In genomic region chr2:231614559-231615057, GRCh38 we compare ENCODE assay signal across 8 cellular contexts. TPM values are rescaled to one million over a fixed set of nuclear protein-coding genes. Genes with fewer than 3 reads are reported as not detected.
DNase-seq lines count a peak whose midpoint lies in the region; ATAC-seq and TF ChIP-seq lines count a peak whose summit lies in the region.

No MANE protein-coding gene starts in this region.

- POLR2A ChIA-PET in activated CD8-positive, alpha-beta T cell treated with anti-CD3 and anti-CD28 coated beads for 36 hours (lab: Charles Lee) = interaction anchor here (0.8 to 10.0 kb wide), 20 partner anchors 10 to 171 kb away, joined by 3 to 166 read pairs (median 6); partner anchors contain the start of genes COPS7B, NCL and PTMA

- intact Hi-C loops in activated CD8-positive, alpha-beta T cell treated with anti-CD3 and anti-CD28 coated beads for 36 hours (cut with micrococcal nuclease) = loop anchor here (5.0 kb wide), 1 partner anchor 168 kb away; the partner anchor contains the start of gene PDE6D
- intact Hi-C loops in vagina (cut with DNase I) = loop anchor here (2.0 to 5.0 kb wide), 2 partner anchors 28 to 1083 kb away; partner anchors contain the start of gene GIGYF2

- H3K4me1 ChIP-seq in vagina = peaks cover 40% of the 10 kb centered on the region

- peak overlapping the region; percentile 92 for H3K27ac ChIP-seq in vagina

- peak; percentile 5 for ATAC-seq in HG03457 (IDR thresholded peaks at IDR 0.05; ENCODE audit: unreplicated experiment)
- ATAC-seq in activated CD8-positive, alpha-beta T cell treated with anti-CD3 and anti-CD28 coated beads for 36 hours = peak; percentile 1

- peak; percentile 73 for DNase-seq in activated CD8-positive, alpha-beta T cell treated with anti-CD3 and anti-CD28 coated beads for 36 hours
- DNase-seq in fibroblast of mammary gland (ENCODE audit: low read depth) = no peak
- DNase-seq in osteocyte (ENCODE audit: extremely low spot score, unreplicated experiment) = no peak
- DNase-seq in vagina (ENCODE audit: extremely low spot score in 2 of 2) = no peak
- no peak for DNase-seq in NCI-H2029 treated with DMSO at 0.1 percent for 48 hours (lab: John Stamatoyannopoulos, UW)
- no peak for DNase-seq in globus pallidus (ENCODE audit: low spot score)

- peak overlapping the region; percentile 99 for H3K27ac Mint-ChIP-seq in activated CD8-positive, alpha-beta T cell treated with anti-CD3 and anti-CD28 coated beads for 36 hours
- H3K27ac Mint-ChIP-seq in osteocyte (ENCODE audit: unreplicated experiment) = peak overlapping the region; percentile 97

- no peaks in the 10 kb centered on the region for H3K9me3 Mint-ChIP-seq in activated CD8-positive, alpha-beta T cell treated with anti-CD3 and anti-CD28 coated beads for 36 hours
- no peaks in the 10 kb centered on the region for H3K9me3 Mint-ChIP-seq in osteocyte (ENCODE audit: unreplicated experiment)

- no peaks in the 10 kb centered on the region for H3K9me3 ChIP-seq in vagina

- no peaks in the 10 kb centered on the region for H3K36me3 Mint-ChIP-seq in activated CD8-positive, alpha-beta T cell treated with anti-CD3 and anti-CD28 coated beads for 36 hours (ENCODE audit: low read depth)
- H3K36me3 Mint-ChIP-seq in osteocyte (ENCODE audit: unreplicated experiment) = no peaks in the 10 kb centered on the region

- H3K4me3 ChIP-seq in fibroblast of mammary gland (ENCODE audit: control insufficient read depth, low read depth, low read length) = peak overlapping the region; percentile 33
- peak overlapping the region; percentile 50 to 53 for H3K4me3 ChIP-seq in vagina

- TF ChIP-seq POLR2A in GM15510 (IDR thresholded peaks at IDR 0.05; ENCODE audit: borderline replicate concordance, extremely low read depth, insufficient read length) = peak; percentile 35
- peak in 1 of 2 donors; percentile 7 for TF ChIP-seq POLR2A in vagina (IDR thresholded peaks at IDR 0.05)

- CTCF ChIA-PET in activated CD8-positive, alpha-beta T cell treated with anti-CD3 and anti-CD28 coated beads for 36 hours (lab: Charles Lee) = interaction anchor here (1.0 to 10.1 kb wide), 9 partner anchors 11 to 100 kb away, joined by 3 to 236 read pairs (median 24); partner anchors contain the start of gene PTMA

- H3K4me3 Mint-ChIP-seq in activated CD8-positive, alpha-beta T cell treated with anti-CD3 and anti-CD28 coated beads for 36 hours = peak overlapping the region; percentile 87
- peak overlapping the region; percentile 75 for H3K4me3 Mint-ChIP-seq in osteocyte (ENCODE audit: unreplicated experiment)

- peaks cover 49% of the 10 kb centered on the region for H3K4me1 Mint-ChIP-seq in activated CD8-positive, alpha-beta T cell treated with anti-CD3 and anti-CD28 coated beads for 36 hours (ENCODE audit: low read depth)
- peaks cover 51% of the 10 kb centered on the region for H3K4me1 Mint-ChIP-seq in osteocyte (ENCODE audit: unreplicated experiment)

- no peaks in the 10 kb centered on the region for H3K27me3 ChIP-seq in vagina

- H3K27me3 Mint-ChIP-seq in activated CD8-positive, alpha-beta T cell treated with anti-CD3 and anti-CD28 coated beads for 36 hours = no peaks in the 10 kb centered on the region
- H3K27me3 Mint-ChIP-seq in osteocyte (ENCODE audit: unreplicated experiment) = no peaks in the 10 kb centered on the region

- TF ChIP-seq CTCF in activated CD8-positive, alpha-beta T cell treated with anti-CD3 and anti-CD28 coated beads for 36 hours (IDR thresholded peaks at IDR 0.05) = no peak
- TF ChIP-seq CTCF in fibroblast of mammary gland (conservative IDR thresholded peaks at IDR 0.05; ENCODE audit: control insufficient read depth, insufficient read depth, low read depth, low read length) = no peak
- TF ChIP-seq CTCF in osteocyte (IDR thresholded peaks at IDR 0.05) = no peak
- TF ChIP-seq CTCF in vagina (IDR thresholded peaks at IDR 0.05) = no peak

- H3K36me3 ChIP-seq in vagina = no peaks in the 10 kb centered on the region

RNA-seq across cellular contexts. Expression of gene TEX44, which starts 21.9 kb away (rescaled TPM):
- total RNA-seq in activated CD8-positive, alpha-beta T cell treated with anti-CD3 and anti-CD28 coated beads for 36 hours = not detected
- total RNA-seq in osteocyte (not detected in 2 replicates), vagina (not detected)
